ENCODE assay signal across 1 cellular context in genomic region chr22:42754658-42755057, GRCh38.
TF ChIP-seq lines count a peak whose summit lies in the region.

No MANE protein-coding gene starts in this region.

TF ChIP-seq in K562, 482 proteins besides CTCF, POLR2A, EP300 and RAD21 (continued from another document):
- TF ChIP-seq ZNF639 (CRISPR knock-in tag; conservative IDR thresholded peaks at IDR 0.05 in 1 of 2, IDR thresholded peaks at IDR 0.05 in 1 of 2) (no peak), E2F5 (CRISPR knock-in tag; IDR thresholded peaks at IDR 0.05) (no peak), TFAP4 (CRISPR knock-in tag; IDR thresholded peaks at IDR 0.05; ENCODE audit: borderline replicate concordance) (peak; percentile 57; the same call in 1 of the 2 replicates), BDP1 (IDR thresholded peaks at IDR 0.05; ENCODE audit: insufficient read depth, insufficient read length) (no peak), SMC3 (conservative IDR thresholded peaks at IDR 0.05; ENCODE audit: insufficient read depth, low read depth, low read length) (no peak), SOX6 (IDR thresholded peaks at IDR 0.05) (peak; percentile 67), RERE (CRISPR knock-in tag; IDR thresholded peaks at IDR 0.05; ENCODE audit: borderline replicate concordance) (no peak), LEF1 (IDR thresholded peaks at IDR 0.05) (peak; percentile 32; the same call in 1 of the 2 replicates)
